In genomic region chr12:104740668-104741067, GRCh38 we compare ENCODE assay signal across 8 cellular contexts.
A peak's percentile ranks its signal among the peaks of the same experiment; 100 is the strongest.
DNase-seq lines count a peak whose midpoint lies in the region; ATAC-seq, FAIRE-seq and TF ChIP-seq lines count a peak whose summit lies in the region.

No MANE protein-coding gene starts in this region.

- no peaks in the 10 kb centered on the region for H3K9me3 ChIP-seq in heart right ventricle

- intact Hi-C loops in heart right ventricle (cut with DNase I), result no loop called here

- 55 to 67% methylated on average over 6 of the region's 6 CpGs for WGBS in heart right ventricle, 2 donors

- ATAC-seq in GM21381 (IDR thresholded peaks at IDR 0.05; ENCODE audit: unreplicated experiment) (peak; percentile 75), HG03575 (IDR thresholded peaks at IDR 0.05; ENCODE audit: extremely low read depth, insufficient number of reproducible peaks, low FRiP score, unreplicated experiment) (peak; percentile 49), heart right ventricle (peak; percentile 35 to 73 (median 54))

- DNase-seq in GM12891 (ENCODE audit: insufficient read length, low spot score) (no peak), heart right ventricle (no peak), NCI-H2171 treated with DMSO at 0.1 percent for 48 hours (lab: John Stamatoyannopoulos, UW) (no peak), NCI-H1694 (lab: John Stamatoyannopoulos, UW) (no peak), A172 (ENCODE audit: low spot score) (no peak)
- no peak for DNase-seq in stimulated activated CD4-positive, alpha-beta T cell treated with anti-CD3 and anti-CD28 coated beads, Interleukin-2, amount 100 ng/mL, for 24 hours

- H3K27ac ChIP-seq in heart right ventricle, result peak overlapping the region in 2 of 10 donors; percentile 44 to 82

- no peak overlapping the region for H3K4me3 ChIP-seq in heart right ventricle

- TF ChIP-seq CTCF in heart right ventricle (IDR thresholded peaks at IDR 0.05), result no peak

- TF ChIP-seq POLR2A in GM12891 (IDR thresholded peaks at IDR 0.05; ENCODE audit: low read depth, low read length), result no peak

- FAIRE-seq in GM12891 (lab: Jason Lieb, UNC), result peak; percentile 88

- no peaks in the 10 kb centered on the region for H3K27me3 ChIP-seq in heart right ventricle

- H3K36me3 ChIP-seq in heart right ventricle, result no peaks in the 10 kb centered on the region

- H3K4me1 ChIP-seq in heart right ventricle, result peaks cover 0 to 72% (median 12%) of the 10 kb centered on the region in 9 donors

TF ChIP-seq in GM12891, 5 proteins besides CTCF, POLR2A, EP300 and RAD21:
- peak; percentile 82 for TF ChIP-seq SPI1 (IDR thresholded peaks at IDR 0.05; ENCODE audit: low read depth, low read length)
- peak; percentile 48; the same call in 1 of the 2 replicates for TF ChIP-seq POLR2AphosphoS5 (IDR thresholded peaks at IDR 0.05; ENCODE audit: low read depth, low read length)
- TF ChIP-seq POU2F2 (IDR thresholded peaks at IDR 0.05; ENCODE audit: low read depth, low read length), result no peak
TF ChIP-seq in GM12891: peak in this region for 2.
